Comparison of ENCODE assay signal across 26 cellular contexts in the genomic region with DNA sequence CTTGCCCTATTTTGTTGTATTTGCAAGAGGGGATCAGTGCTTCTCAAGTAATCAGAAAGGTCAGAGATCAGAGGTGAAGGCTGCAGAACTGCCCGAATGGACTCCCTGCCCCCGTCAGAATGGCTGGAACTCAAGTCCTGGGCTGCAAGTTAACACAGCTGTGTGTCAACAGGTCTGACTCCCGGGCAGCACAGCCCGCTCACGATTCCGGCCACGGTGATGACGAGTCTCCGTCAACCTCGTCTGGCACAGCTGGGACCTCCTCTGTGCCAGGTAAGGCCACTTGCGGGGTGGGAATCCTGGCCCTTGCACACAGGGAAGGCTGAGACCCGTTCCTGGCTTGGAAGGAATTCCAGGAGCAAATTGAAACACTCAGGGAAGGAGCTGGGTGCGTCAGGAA. TPM values are rescaled to one million over a fixed set of nuclear protein-coding genes. Genes with fewer than 3 reads are reported as not detected.
DNase-seq lines count a peak whose midpoint lies in the region; ATAC-seq, FAIRE-seq and TF ChIP-seq lines count a peak whose summit lies in the region.
"Had no signal": no experiment of that assay in that cellular context is flagged by ENCODE, and none has a peak within 500 bp of the region (broad histone marks: within the 10 kb centered on the region; RNA-seq: fewer than 3 reads in every experiment).

No MANE protein-coding gene starts in this region.

- H3K4me3 ChIP-seq in right cardiac atrium (ENCODE audit: low read length) = no peak overlapping the region
- H3K4me3 ChIP-seq in ovary = no peak overlapping the region
- H3K4me3 ChIP-seq: A549; BLaER1 treated with 17β-estradiol and CSF1 and Interleukin-3, amounts not matched to agents 10 nM and 100 nM; GM12878; GM23338 had no signal

- TF ChIP-seq EP300 in ovary (IDR thresholded peaks at IDR 0.05) = no peak

- TF ChIP-seq CTCF in chondrocyte (IDR thresholded peaks at IDR 0.05) (no peak), ovary (IDR thresholded peaks at IDR 0.05) (no peak), type B pancreatic cell (conservative IDR thresholded peaks at IDR 0.05) (no peak)

- FAIRE-seq in urothelium cell line (lab: Jason Lieb, UNC) = peak; percentile 80
- FAIRE-seq: A549, D721Med, GM12878, GM19239 had no signal

- H3K9me3 Mint-ChIP-seq in chondrocyte (ENCODE audit: low read depth) (no peaks in the 10 kb centered on the region), type B pancreatic cell (no peaks in the 10 kb centered on the region)
- H3K9me3 Mint-ChIP-seq: CD4-positive, alpha-beta T cell; CD8-positive, alpha-beta memory T cell; GM23338; H9 had no signal

- no peaks in the 10 kb centered on the region for H3K36me3 ChIP-seq in ovary

- TF ChIP-seq POLR2A in ovary (IDR thresholded peaks at IDR 0.05) = no peak

- H3K27me3 ChIP-seq in right cardiac atrium (ENCODE audit: control insufficient read depth, insufficient read depth) (no peaks in the 10 kb centered on the region), ovary (no peaks in the 10 kb centered on the region)
- H3K27me3 ChIP-seq: BE2C; BLaER1 treated with 17β-estradiol and CSF1 and Interleukin-3, amounts not matched to agents 10 nM and 100 nM had no signal

- 67% methylated on average over 13 of the region's 13 CpGs for WGBS in right cardiac atrium
- 15 to 50% (median 22%) methylated on average over 13 of the region's 13 CpGs for WGBS in ovary, 3 donors

- intact Hi-C loops in right cardiac atrium (cut with DNase I) (no loop called here), Right ventricle myocardium superior (cut with DNase I) (no loop called here), ovary (cut with DNase I) (loop anchor here in 1 of 4 donors (5.0 kb wide), 1 partner anchor 32 kb away; no protein-coding TSS in a partner anchor)

- H3K4me1 Mint-ChIP-seq in chondrocyte (ENCODE audit: low read depth) (no peaks in the 10 kb centered on the region), type B pancreatic cell (ENCODE audit: unreplicated experiment) (no peaks in the 10 kb centered on the region)
- H3K4me1 Mint-ChIP-seq: CD14-positive monocyte had no signal

- no peak overlapping the region for H3K27ac Mint-ChIP-seq in chondrocyte (ENCODE audit: unreplicated experiment)
- no peak overlapping the region for H3K27ac Mint-ChIP-seq in type B pancreatic cell
- H3K27ac Mint-ChIP-seq: CD14-positive monocyte; CD4-positive, alpha-beta T cell; GM23338 had no signal

- H3K4me1 ChIP-seq in right cardiac atrium (ENCODE audit: control insufficient read depth, insufficient read depth, low read length) = no peaks in the 10 kb centered on the region
- peaks cover 4% of the 10 kb centered on the region for H3K4me1 ChIP-seq in ovary (ENCODE audit: insufficient read depth)
- H3K4me1 ChIP-seq: A549, BE2C had no signal

- H3K27ac ChIP-seq in right cardiac atrium (ENCODE audit: low read length) (no peak overlapping the region), ovary (peak overlapping the region in 1 of 2 donors; percentile 58)
- H3K27ac ChIP-seq: A549; BLaER1 treated with 17β-estradiol and CSF1 and Interleukin-3, amounts not matched to agents 10 nM and 100 nM had no signal

- H3K4me3 Mint-ChIP-seq in chondrocyte (ENCODE audit: unreplicated experiment) (no peak overlapping the region), type B pancreatic cell (no peak overlapping the region)
- H3K4me3 Mint-ChIP-seq: CD14-positive monocyte; CD4-positive, alpha-beta T cell; CD8-positive, alpha-beta memory T cell; GM23338; H9 had no signal

- H3K9me3 ChIP-seq in right cardiac atrium (ENCODE audit: control insufficient read depth, low read length) (no peaks in the 10 kb centered on the region), ovary (no peaks in the 10 kb centered on the region)
- H3K9me3 ChIP-seq: A549; BE2C; BLaER1 treated with 17β-estradiol and CSF1 and Interleukin-3, amounts not matched to agents 10 nM and 100 nM had no signal

- ATAC-seq in right cardiac atrium = peak; percentile 35 to 55
- no peak for ATAC-seq in Right ventricle myocardium superior (ENCODE audit: poor library complexity)
- no peak for ATAC-seq in GM19351 (IDR thresholded peaks at IDR 0.05; ENCODE audit: unreplicated experiment)
- ATAC-seq: A549, GM12878, GM23338, HCT116 had no signal

- DNase-seq in right cardiac atrium = no peak
- no peak for DNase-seq in Right ventricle myocardium superior
- DNase-seq in chondrocyte (ENCODE audit: low spot score) = peak; percentile 84
- peak; percentile 38 to 68 (median 60) for DNase-seq in ovary
- DNase-seq in urothelium cell line (ENCODE audit: low spot score) = no peak
- no peak for DNase-seq in type B pancreatic cell (ENCODE audit: extremely low spot score, unreplicated experiment)
- DNase-seq: 8988T; ACHN; AML-193; BE2C; CD4-positive, alpha-beta T cell; CD8-positive, alpha-beta memory T cell; DMS 273 treated with DMSO at 0.1 percent for 48 hours; DMS79; EL; GDM1; H9 had no signal

- H3K36me3 Mint-ChIP-seq in chondrocyte (ENCODE audit: low read depth) (peaks cover 26% of the 10 kb centered on the region), type B pancreatic cell (peaks cover 15% of the 10 kb centered on the region)

- no peaks in the 10 kb centered on the region for H3K27me3 Mint-ChIP-seq in chondrocyte (ENCODE audit: low read depth)
- H3K27me3 Mint-ChIP-seq in type B pancreatic cell = no peaks in the 10 kb centered on the region
- H3K27me3 Mint-ChIP-seq: CD4-positive, alpha-beta T cell; CD8-positive, alpha-beta memory T cell had no signal

RNA-seq across cellular contexts. Expression of a gene that starts 13.4 kb away (rescaled TPM):
- 1 to 10 TPM; 6.7 to 7.4 (median 7.0) TPM for total RNA-seq in right cardiac atrium
- 2.9 TPM for polyA plus RNA-seq in right cardiac atrium
- 5.5 TPM for total RNA-seq in Right ventricle myocardium superior
- total RNA-seq in chondrocyte = 17.0 to 26.0 TPM (median 23.8 TPM) in 3 replicates
- 10 to 100 TPM; 13.9 to 31.1 (median 21.8) TPM for total RNA-seq in ovary
- polyA plus RNA-seq in ovary = 10 to 100 TPM; 12.2 to 19.7 TPM
- total RNA-seq in type B pancreatic cell (ENCODE audit: low replicate concordance) = 11.0 and 17.9 TPM in 2 replicates

RNA-seq across cellular contexts. Expression of a gene that starts 45.7 kb away (rescaled TPM):
- total RNA-seq in right cardiac atrium (10 to 100 TPM; 23.5 to 33.0 (median 26.4) TPM), Right ventricle myocardium superior (25.0 TPM), chondrocyte (1.1 to 2.3 TPM (median 1.1 TPM) in 3 replicates), ovary (10 to 100 TPM in 6 of 7 donors, 1 to 10 TPM in 1; 8.0 to 34.4 (median 23.0) TPM), type B pancreatic cell (ENCODE audit: low replicate concordance) (4.5 and 5.8 TPM in 2 replicates)
- polyA plus RNA-seq in right cardiac atrium (16.5 TPM), ovary (1 to 10 TPM; 6.3 to 8.9 TPM)
- total RNA-seq: H9 had no signal

Comparison
In these comparisons a context has a peak if more than half of its experiments do, and no peak if none do; other contexts are left out.
1. ATAC-seq: peak in right cardiac atrium (2 of 2); none in Right ventricle myocardium superior (single experiment) and GM19351 (single experiment).
2. DNase-seq: peak in chondrocyte (single experiment) and ovary (5 of 5); none in right cardiac atrium (0 of 3), Right ventricle myocardium superior (single experiment), urothelium cell line (single experiment) and type B pancreatic cell (single experiment).